Comparison of ENCODE assay signal across 1 cellular context in the genomic region with DNA sequence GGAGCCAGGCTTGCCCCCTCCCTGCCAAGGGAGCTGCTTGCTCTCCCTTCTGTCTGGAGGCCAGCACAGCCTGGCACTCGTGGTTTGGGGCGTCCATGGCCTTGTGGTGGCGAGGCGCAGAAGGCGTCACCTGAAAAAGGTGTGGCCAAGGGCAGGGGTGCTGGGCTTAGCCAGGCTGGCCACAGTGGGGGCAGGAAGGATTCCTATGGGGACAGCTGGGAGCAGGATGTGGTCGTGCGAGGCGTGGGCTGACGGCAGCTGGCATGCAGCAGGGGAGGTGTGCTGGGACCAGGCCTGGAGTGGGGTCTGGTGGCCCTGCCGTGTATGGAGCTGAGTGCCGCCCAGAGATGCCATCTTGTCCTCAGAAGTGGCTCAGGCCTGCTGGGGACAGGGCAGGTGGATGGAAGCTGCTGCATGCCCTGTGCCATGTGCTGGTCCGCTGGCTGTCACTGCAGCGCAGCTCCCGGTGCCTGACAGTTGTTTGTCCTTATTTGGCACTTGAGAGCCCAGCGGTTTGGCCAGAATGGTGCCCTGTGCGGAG.
TF ChIP-seq lines count a peak whose summit lies in the region.

No MANE protein-coding gene starts in this region.

TF ChIP-seq in H1, 55 proteins besides CTCF, POLR2A, EP300 and RAD21:
- no peak for TF ChIP-seq KDM1A (IDR thresholded peaks at IDR 0.05; ENCODE audit: borderline replicate concordance, low read length)
- no peak for TF ChIP-seq TAF7 (optimal IDR thresholded peaks at IDR 0.05; ENCODE audit: borderline replicate concordance, low read depth, low read length)
- TF ChIP-seq NANOG (IDR thresholded peaks at IDR 0.05; ENCODE audit: insufficient read depth, low read depth, low read length, poor library complexity, severe bottlenecking): no peak
- no peak for TF ChIP-seq SUZ12 (IDR thresholded peaks at IDR 0.05; ENCODE audit: low read length)
- no peak for TF ChIP-seq SP1 (IDR thresholded peaks at IDR 0.05; ENCODE audit: low read depth, low read length)
- TF ChIP-seq TAF1 (IDR thresholded peaks at IDR 0.05; ENCODE audit: low read depth, low read length): no peak
- no peak for TF ChIP-seq EZH2 (IDR thresholded peaks at IDR 0.05; ENCODE audit: low read depth, low read length, severe bottlenecking)
- no peak for TF ChIP-seq CREB1 (IDR thresholded peaks at IDR 0.05)
- no peak for TF ChIP-seq TBP (IDR thresholded peaks at IDR 0.05; ENCODE audit: low read depth, low read length)
- no peak for TF ChIP-seq GABPA (IDR thresholded peaks at IDR 0.05; ENCODE audit: borderline replicate concordance, insufficient read depth, low read length)
- TF ChIP-seq BRCA1 (IDR thresholded peaks at IDR 0.05; ENCODE audit: low read depth, low read length): no peak
- no peak for TF ChIP-seq CHD7 (IDR thresholded peaks at IDR 0.05; ENCODE audit: insufficient replicate concordance, low read length)
- TF ChIP-seq POU5F1 (IDR thresholded peaks at IDR 0.05; ENCODE audit: low read depth, low read length): no peak
- no peak for TF ChIP-seq FOSL1 (IDR thresholded peaks at IDR 0.05; ENCODE audit: insufficient read depth, low read depth, low read length)
- TF ChIP-seq CHD2 (IDR thresholded peaks at IDR 0.05; ENCODE audit: low read length): no peak
- no peak for TF ChIP-seq CTBP2 (IDR thresholded peaks at IDR 0.05; ENCODE audit: borderline replicate concordance, insufficient read depth, insufficient read length, low read length)
